In the genomic region with DNA sequence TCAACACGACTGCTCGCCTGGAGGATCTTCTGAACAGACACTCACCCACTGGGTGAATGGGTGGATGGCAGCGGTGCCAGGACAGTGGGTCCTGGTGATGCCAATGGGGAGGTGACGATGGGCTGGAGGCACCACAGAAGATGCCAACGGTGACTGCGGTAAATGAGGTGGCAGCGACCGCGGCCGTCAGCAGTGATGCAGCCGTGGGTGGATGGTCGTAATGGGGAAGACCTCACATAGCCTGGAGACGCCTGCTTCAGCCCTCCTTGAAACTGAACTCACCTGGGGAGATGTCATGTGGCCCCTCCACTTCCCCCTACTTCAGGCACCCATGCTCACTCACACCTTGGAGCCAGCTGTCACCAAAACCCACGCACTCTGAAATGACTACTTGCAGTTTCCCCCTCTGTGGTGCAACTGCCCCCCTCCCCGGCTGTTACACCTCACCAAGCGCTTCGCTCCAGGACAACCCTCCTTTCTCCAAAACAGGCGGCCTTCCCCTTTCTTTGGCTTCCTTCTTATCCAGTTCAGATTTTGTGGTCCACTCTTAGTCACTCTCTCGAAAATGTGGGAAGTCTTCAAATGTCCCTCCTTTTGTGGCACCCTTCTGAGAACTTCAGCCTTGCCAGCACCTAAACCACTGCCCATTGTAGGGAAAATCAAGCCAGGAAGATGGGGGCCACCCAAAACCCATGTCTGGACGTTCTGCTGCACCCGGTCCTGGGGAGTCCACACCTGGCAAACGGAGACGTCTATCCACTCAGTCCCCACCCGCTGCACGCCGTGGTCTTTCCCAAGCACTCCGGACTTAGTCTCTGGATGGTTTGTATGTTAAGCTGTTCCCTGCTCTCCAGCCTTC, we compare ENCODE assay signal across 9 cellular contexts. TPM values are rescaled to one million over a fixed set of nuclear protein-coding genes. Genes with fewer than 3 reads are reported as not detected.
A peak's percentile ranks its signal among the peaks of the same experiment; 100 is the strongest.
DNase-seq lines count a peak whose midpoint lies in the region; ATAC-seq and TF ChIP-seq lines count a peak whose summit lies in the region.
"Had no signal": no experiment of that assay in that cellular context is flagged by ENCODE, and none has a peak within 500 bp of the region (broad histone marks: within the 10 kb centered on the region; RNA-seq: fewer than 3 reads in every experiment).

No MANE protein-coding gene starts in this region.

- peak; percentile 59 for ATAC-seq in GM19324 (IDR thresholded peaks at IDR 0.05; ENCODE audit: low FRiP score, unreplicated experiment)
- ATAC-seq in HG03097 (IDR thresholded peaks at IDR 0.05; ENCODE audit: low FRiP score, unreplicated experiment) = peak; percentile 62
- ATAC-seq in activated naive CD8-positive, alpha-beta T cell treated with anti-CD3 and anti-CD28 coated beads, Interleukin-2, amount 10 ng/mL, durations not matched to agents 7 days and 5 days (ENCODE audit: low read depth) = peak; percentile 32
- no peak for ATAC-seq in body of pancreas

- intact Hi-C loops in CD14-positive monocyte (cut with micrococcal nuclease) (loop anchor here in 1 of 2 donors (10.0 kb wide), 1 partner anchor 46 kb away; no protein-coding TSS in a partner anchor), body of pancreas (cut with DNase I) (loop anchor here (10.0 kb wide), 1 partner anchor 316 kb away; the partner anchor contains the start of gene PTK6)

- H3K9me3 ChIP-seq in body of pancreas = no peaks in the 10 kb centered on the region

- no peak overlapping the region for H3K27ac ChIP-seq in body of pancreas

- H3K9me3 Mint-ChIP-seq in CD14-positive monocyte = peaks cover 0 to 7% (median 0%) of the 10 kb centered on the region in 7 donors
- no peaks in the 10 kb centered on the region for H3K9me3 Mint-ChIP-seq in activated naive CD8-positive, alpha-beta T cell treated with anti-CD3 and anti-CD28 coated beads, Interleukin-2, amount 10 ng/mL, durations not matched to agents 7 days and 5 days

- peaks cover 9 to 45% (median 29%) of the 10 kb centered on the region in 3 donors for H3K27me3 Mint-ChIP-seq in CD14-positive monocyte (ENCODE audit: low read depth in 3 of 3)
- H3K27me3 Mint-ChIP-seq in activated naive CD8-positive, alpha-beta T cell treated with anti-CD3 and anti-CD28 coated beads, Interleukin-2, amount 10 ng/mL, durations not matched to agents 7 days and 5 days = peaks cover 7% of the 10 kb centered on the region

- DNase-seq in CD14-positive monocyte (ENCODE audit: low spot score) (no peak), pons (ENCODE audit: low spot score) (no peak), anterior cingulate cortex (lab: John Stamatoyannopoulos, UW) (no peak), body of pancreas (no peak), DMS 273 treated with DMSO at 0.1 percent for 48 hours (lab: John Stamatoyannopoulos, UW) (no peak)
- no peak for DNase-seq in activated naive CD8-positive, alpha-beta T cell treated with anti-CD3 and anti-CD28 coated beads, Interleukin-2, amount 10 ng/mL, durations not matched to agents 7 days and 5 days

- H3K4me1 Mint-ChIP-seq in CD14-positive monocyte = peaks cover 35% of the 10 kb centered on the region
- peaks cover 13% of the 10 kb centered on the region for H3K4me1 Mint-ChIP-seq in activated naive CD8-positive, alpha-beta T cell treated with anti-CD3 and anti-CD28 coated beads, Interleukin-2, amount 10 ng/mL, durations not matched to agents 7 days and 5 days

- no peaks in the 10 kb centered on the region for H3K36me3 ChIP-seq in body of pancreas (replicated peaks in 1 of 2; ENCODE audit: insufficient read depth in 1 of 2, low read depth in 2 of 2)

- peak overlapping the region in 3 of 7 donors; percentile 25 to 71 (median 47) for H3K27ac Mint-ChIP-seq in CD14-positive monocyte
- no peak overlapping the region for H3K27ac Mint-ChIP-seq in activated naive CD8-positive, alpha-beta T cell treated with anti-CD3 and anti-CD28 coated beads, Interleukin-2, amount 10 ng/mL, durations not matched to agents 7 days and 5 days

- no peaks in the 10 kb centered on the region for H3K36me3 Mint-ChIP-seq in CD14-positive monocyte
- no peaks in the 10 kb centered on the region for H3K36me3 Mint-ChIP-seq in activated naive CD8-positive, alpha-beta T cell treated with anti-CD3 and anti-CD28 coated beads, Interleukin-2, amount 10 ng/mL, durations not matched to agents 7 days and 5 days

- WGBS in body of pancreas, 2 donors = 60 to 62% methylated on average over 26 to 27 of the region's 27 CpGs

- TF ChIP-seq POLR2A in body of pancreas (IDR thresholded peaks at IDR 0.05) = no peak

- POLR2A ChIA-PET in activated naive CD8-positive, alpha-beta T cell treated with anti-CD3 and anti-CD28 coated beads, Interleukin-2, amount 10 ng/mL, durations not matched to agents 7 days and 5 days (lab: Charles Lee) = interaction anchor here (0.7 kb wide), 1 partner anchor 330 kb away, joined by 4 read pairs; no protein-coding TSS in a partner anchor

- peaks cover 0 to 26% of the 10 kb centered on the region in 2 donors for H3K27me3 ChIP-seq in body of pancreas

- no peak overlapping the region for H3K4me3 ChIP-seq in body of pancreas

- peaks cover 17% of the 10 kb centered on the region for H3K4me1 ChIP-seq in body of pancreas

- H3K4me3 Mint-ChIP-seq in CD14-positive monocyte = peak overlapping the region; percentile 28 to 77
- no peak overlapping the region for H3K4me3 Mint-ChIP-seq in activated naive CD8-positive, alpha-beta T cell treated with anti-CD3 and anti-CD28 coated beads, Interleukin-2, amount 10 ng/mL, durations not matched to agents 7 days and 5 days

- TF ChIP-seq CTCF in CD14-positive monocyte (IDR thresholded peaks at IDR 0.05) = no peak
- TF ChIP-seq CTCF in body of pancreas (IDR thresholded peaks at IDR 0.05) = no peak

RNA-seq across cellular contexts. Expression of gene ABHD16B, which starts 10.4 kb away (rescaled TPM):
- not detected for polyA plus RNA-seq in CD14-positive monocyte
- total RNA-seq in activated naive CD8-positive, alpha-beta T cell treated with anti-CD3 and anti-CD28 coated beads, Interleukin-2, amount 10 ng/mL, durations not matched to agents 7 days and 5 days = not detected
- not detected for total RNA-seq in body of pancreas
- total RNA-seq: Daoy had no signal

RNA-seq across cellular contexts. Expression of gene TPD52L2, which starts 14.2 kb away (rescaled TPM):
- polyA plus RNA-seq in CD14-positive monocyte = 100 to 1,000 TPM; 144 to 167 TPM
- total RNA-seq in activated naive CD8-positive, alpha-beta T cell treated with anti-CD3 and anti-CD28 coated beads, Interleukin-2, amount 10 ng/mL, durations not matched to agents 7 days and 5 days = 10 to 100 TPM; 37.9 to 39.5 TPM
- total RNA-seq in body of pancreas = 10 to 100 TPM; 31.4 to 47.1 TPM

RNA-seq across cellular contexts. Expression of gene ZBTB46, which starts 19.9 kb away (rescaled TPM):
- under 1 TPM; 0.07 to 0.37 TPM for polyA plus RNA-seq in CD14-positive monocyte
- total RNA-seq in activated naive CD8-positive, alpha-beta T cell treated with anti-CD3 and anti-CD28 coated beads, Interleukin-2, amount 10 ng/mL, durations not matched to agents 7 days and 5 days = under 1 TPM; 0.11 to 0.25 TPM
- total RNA-seq in body of pancreas = 1 to 10 TPM; 4.3 to 5.4 TPM

RNA-seq across cellular contexts. Expression of gene DNAJC5, which starts 44.0 kb away (rescaled TPM):
- polyA plus RNA-seq in CD14-positive monocyte = 1 to 10 TPM; 5.9 to 7.4 TPM
- 10 to 100 TPM; 48.3 to 49.2 TPM for total RNA-seq in activated naive CD8-positive, alpha-beta T cell treated with anti-CD3 and anti-CD28 coated beads, Interleukin-2, amount 10 ng/mL, durations not matched to agents 7 days and 5 days
- 10 to 100 TPM; 32.9 to 44.2 TPM for total RNA-seq in body of pancreas

Comparison
In these comparisons a context has a peak if more than half of its experiments do, and no peak if none do; other contexts are left out.
1. RNA of gene ZBTB46, which starts 19.9 kb away (total RNA-seq): 4.3 to 5.4 TPM in body of pancreas; 0.11 to 0.25 TPM in activated naive CD8-positive, alpha-beta T cell treated with anti-CD3 and anti-CD28 coated beads, Interleukin-2, amount 10 ng/mL, durations not matched to agents 7 days and 5 days; every median in the first group is over 4 times any median in the second.